In genomic region chr3:150005243-150006102, GRCh38 we compare ENCODE assay signal across 20 cellular contexts. TPM values are rescaled to one million over a fixed set of nuclear protein-coding genes. Genes with fewer than 3 reads are reported as not detected.
DNase-seq lines count a peak whose midpoint lies in the region; ATAC-seq and TF ChIP-seq lines count a peak whose summit lies in the region.
"Had no signal": no experiment of that assay in that cellular context is flagged by ENCODE, and none has a peak within 500 bp of the region (broad histone marks: within the 10 kb centered on the region; RNA-seq: fewer than 3 reads in every experiment).

No MANE protein-coding gene starts in this region.

- no peaks in the 10 kb centered on the region for H3K9me3 ChIP-seq in PC-3 (ENCODE audit: low read length)
- no peaks in the 10 kb centered on the region for H3K9me3 ChIP-seq in endodermal cell (ENCODE audit: control insufficient read depth, low read length)
- no peaks in the 10 kb centered on the region for H3K9me3 ChIP-seq in Peyer's patch
- no peaks in the 10 kb centered on the region for H3K9me3 ChIP-seq in T-helper 17 cell (ENCODE audit: control insufficient read depth, low read length, poor library complexity, severe bottlenecking)
- H3K9me3 ChIP-seq: adrenal gland; BLaER1 treated with 17β-estradiol and CSF1 and Interleukin-3, amounts not matched to agents 10 nM and 100 nM had no signal

- no TSS peak for BruUV-seq in PC-3 (replicated peaks; lab: Mats Ljungman, UMichigan)

- H2AFZ ChIP-seq in PC-3 (ENCODE audit: low read length) = no peak overlapping the region; the same call in 1 of the 2 replicates

- no peak for TF ChIP-seq CTCF in PC-3 (conservative IDR thresholded peaks at IDR 0.05; ENCODE audit: low read depth, low read length)
- no peak for TF ChIP-seq CTCF in endodermal cell (conservative IDR thresholded peaks at IDR 0.05)
- no peak for TF ChIP-seq CTCF in osteocyte (IDR thresholded peaks at IDR 0.05)
- TF ChIP-seq CTCF in Peyer's patch (IDR thresholded peaks at IDR 0.05) = no peak
- TF ChIP-seq CTCF in mesothelial cell of epicardium (IDR thresholded peaks at IDR 0.05; ENCODE audit: unreplicated experiment) = no peak

- DNase-seq in GF-D8 (lab: John Stamatoyannopoulos, UW) (peak; percentile 12), PC-3 (peak; percentile 14), endodermal cell (no peak), osteocyte (ENCODE audit: extremely low spot score, unreplicated experiment) (no peak), Peyer's patch (no peak), mesothelial cell of epicardium (ENCODE audit: low spot score in 2 of 2, unreplicated experiment in 2 of 2) (no peak), T-helper 17 cell (no peak)
- no peak for DNase-seq in stimulated activated CD4-positive, alpha-beta T cell treated with anti-CD3 and anti-CD28 coated beads, Interleukin-2, amount 100 ng/mL, for 24 hours
- DNase-seq: activated CD4-positive, alpha-beta T cell treated with anti-CD3 and anti-CD28 coated beads for 48 hours; activated T-cell treated with anti-CD3 and anti-CD28 coated beads, Interleukin-2, amount 50 U/mL, for 48 hours; adrenal gland; kidney; NCI-H1436 treated with DMSO at 0.1 percent for 48 hours; NCI-H524; RPMI8226; stimulated activated CD4-positive, alpha-beta T cell treated with anti-CD3 and anti-CD28 coated beads, Interleukin-1b, Interleukin-23, amount 100 ng/mL, for 48 hours; T-helper 2 cell had no signal

- ATAC-seq in PC-3 (peak; percentile 73), T-helper 17 cell (no peak)

- POLR2A ChIA-PET in PC-3 (lab: Charles Lee; ENCODE audit: unreplicated experiment) = no interaction called here

- H3K27me3 ChIP-seq in PC-3 (ENCODE audit: low read length) = no peaks in the 10 kb centered on the region
- no peaks in the 10 kb centered on the region for H3K27me3 ChIP-seq in endodermal cell (ENCODE audit: control insufficient read depth, insufficient read depth, low read length, poor library complexity, severe bottlenecking)
- no peaks in the 10 kb centered on the region for H3K27me3 ChIP-seq in Peyer's patch
- H3K27me3 ChIP-seq: adrenal gland; BLaER1 treated with 17β-estradiol and CSF1 and Interleukin-3, amounts not matched to agents 10 nM and 100 nM had no signal

- peaks cover 11% of the 10 kb centered on the region for H3K4me1 ChIP-seq in PC-3 (ENCODE audit: insufficient read depth, low read length)
- peaks cover 5% of the 10 kb centered on the region for H3K4me1 ChIP-seq in endodermal cell (ENCODE audit: control insufficient read depth, insufficient read depth, low read length)
- H3K4me1 ChIP-seq in Peyer's patch = no peaks in the 10 kb centered on the region
- H3K4me1 ChIP-seq: adrenal gland; BLaER1 treated with 17β-estradiol and CSF1 and Interleukin-3, amounts not matched to agents 10 nM and 100 nM had no signal

- intact Hi-C loops in PC-3 (cut with micrococcal nuclease) = no loop called here

- no peaks in the 10 kb centered on the region for H4K20me1 ChIP-seq in PC-3 (ENCODE audit: low read length)
- H4K20me1 ChIP-seq: BLaER1 treated with 17β-estradiol and CSF1 and Interleukin-3, amounts not matched to agents 10 nM and 100 nM had no signal

- H3K4me1 Mint-ChIP-seq in endodermal cell (peaks cover 10% of the 10 kb centered on the region), osteocyte (ENCODE audit: unreplicated experiment) (peaks cover 21% of the 10 kb centered on the region), mesothelial cell of epicardium (peaks cover 14% of the 10 kb centered on the region), T-helper 17 cell (no peaks in the 10 kb centered on the region)

- H3K9me2 ChIP-seq in PC-3 (replicated peaks; ENCODE audit: low read length) = no peaks in the 10 kb centered on the region

- 89 to 100% methylated on average over 1 to 4 of the region's 4 CpGs for WGBS in endodermal cell (ENCODE audit: insufficient coverage in 1 of 2, insufficient read length in 1 of 2), 2 experiments

- H3K79me2 ChIP-seq in PC-3 (ENCODE audit: low read length) = no peaks in the 10 kb centered on the region

- H3K9ac ChIP-seq in PC-3 (ENCODE audit: low read length) (no peak overlapping the region), endodermal cell (ENCODE audit: extremely low read depth, low read length, poor library complexity, severe bottlenecking) (no peak overlapping the region)
- H3K9ac ChIP-seq: BLaER1 treated with 17β-estradiol and CSF1 and Interleukin-3, amounts not matched to agents 10 nM and 100 nM had no signal

- TF ChIP-seq POLR2A in Peyer's patch (IDR thresholded peaks at IDR 0.05) = no peak

- H3K4me3 Mint-ChIP-seq in endodermal cell (no peak overlapping the region), osteocyte (ENCODE audit: unreplicated experiment) (no peak overlapping the region), mesothelial cell of epicardium (no peak overlapping the region), T-helper 17 cell (no peak overlapping the region)
- H3K4me3 Mint-ChIP-seq: dendritic cell treated with granulocyte-macrophage colony-stimulating factor and Interleukin-4, amounts not matched to agents 40 ng/mL and 50 ng/mL, for 4 days had no signal

- H3K27ac ChIP-seq in PC-3 (ENCODE audit: low read length) = no peak overlapping the region
- no peak overlapping the region for H3K27ac ChIP-seq in endodermal cell (ENCODE audit: low read depth, low read length)
- H3K27ac ChIP-seq in Peyer's patch = no peak overlapping the region
- H3K27ac ChIP-seq: adrenal gland; BLaER1 treated with 17β-estradiol and CSF1 and Interleukin-3, amounts not matched to agents 10 nM and 100 nM had no signal

- no peaks in the 10 kb centered on the region for H3F3A ChIP-seq in PC-3 (ENCODE audit: low read length, unreplicated experiment)

- no peak overlapping the region for H3K4me3 ChIP-seq in PC-3 (ENCODE audit: low read length)
- H3K4me3 ChIP-seq in endodermal cell (ENCODE audit: low read length) = peak overlapping the region; percentile 14
- H3K4me3 ChIP-seq in Peyer's patch = no peak overlapping the region
- H3K4me3 ChIP-seq: adrenal gland; BLaER1 treated with 17β-estradiol and CSF1 and Interleukin-3, amounts not matched to agents 10 nM and 100 nM had no signal

- H3K27ac Mint-ChIP-seq in endodermal cell (no peak overlapping the region), osteocyte (ENCODE audit: unreplicated experiment) (peak overlapping the region; percentile 69), mesothelial cell of epicardium (no peak overlapping the region), T-helper 17 cell (no peak overlapping the region)
- H3K27ac Mint-ChIP-seq: dendritic cell treated with granulocyte-macrophage colony-stimulating factor and Interleukin-4, amounts not matched to agents 40 ng/mL and 50 ng/mL, for 4 days; progenitor cell of endocrine pancreas had no signal

- CTCF ChIA-PET in PC-3 (lab: Charles Lee) = no interaction called here

- no peak overlapping the region for H3K4me2 ChIP-seq in PC-3 (ENCODE audit: low read length)
- H3K4me2 ChIP-seq: BLaER1 treated with 17β-estradiol and CSF1 and Interleukin-3, amounts not matched to agents 10 nM and 100 nM had no signal

- H3K9me3 Mint-ChIP-seq in endodermal cell = no peaks in the 10 kb centered on the region
- H3K9me3 Mint-ChIP-seq in osteocyte (ENCODE audit: unreplicated experiment) = peaks cover 9% of the 10 kb centered on the region
- H3K9me3 Mint-ChIP-seq in mesothelial cell of epicardium = no peaks in the 10 kb centered on the region
- H3K9me3 Mint-ChIP-seq: dendritic cell treated with granulocyte-macrophage colony-stimulating factor and Interleukin-4, amounts not matched to agents 40 ng/mL and 50 ng/mL, for 4 days had no signal

- H3K27me3 Mint-ChIP-seq in endodermal cell (ENCODE audit: insufficient read depth) (no peaks in the 10 kb centered on the region), osteocyte (ENCODE audit: unreplicated experiment) (no peaks in the 10 kb centered on the region), mesothelial cell of epicardium (ENCODE audit: low read depth) (no peaks in the 10 kb centered on the region), T-helper 17 cell (peaks cover 39% of the 10 kb centered on the region)
- H3K27me3 Mint-ChIP-seq: dendritic cell treated with granulocyte-macrophage colony-stimulating factor and Interleukin-4, amounts not matched to agents 40 ng/mL and 50 ng/mL, for 4 days; progenitor cell of endocrine pancreas had no signal

- no peaks in the 10 kb centered on the region for H3K36me3 Mint-ChIP-seq in endodermal cell (ENCODE audit: low read depth)
- peaks cover 3% of the 10 kb centered on the region for H3K36me3 Mint-ChIP-seq in osteocyte (ENCODE audit: unreplicated experiment)
- H3K36me3 Mint-ChIP-seq in mesothelial cell of epicardium = no peaks in the 10 kb centered on the region
- no peaks in the 10 kb centered on the region for H3K36me3 Mint-ChIP-seq in T-helper 17 cell (ENCODE audit: low read depth)

- H3K36me3 ChIP-seq in PC-3 (ENCODE audit: low read depth, low read length) (no peaks in the 10 kb centered on the region), endodermal cell (ENCODE audit: control insufficient read depth, insufficient read depth, low read length) (no peaks in the 10 kb centered on the region), Peyer's patch (no peaks in the 10 kb centered on the region)
- H3K36me3 ChIP-seq: adrenal gland; BLaER1 treated with 17β-estradiol and CSF1 and Interleukin-3, amounts not matched to agents 10 nM and 100 nM had no signal

RNA-seq across cellular contexts. Expression of gene PFN2, which starts 34.8 kb away (rescaled TPM):
- total RNA-seq in PC-3 (2014; rRNA removed) (213 and 284 TPM in 2 replicates), endodermal cell (100 to 1,000 TPM; 144 to 157 TPM), osteocyte (429 and 447 TPM in 2 replicates), Peyer's patch (10 to 100 TPM; 39.6 to 69.6 (median 60.9) TPM), mesothelial cell of epicardium (179 to 196 TPM (median 187 TPM) in 3 replicates), T-helper 17 cell (1 to 10 TPM; 5.1 to 9.5 TPM)
- 456 TPM for polyA plus RNA-seq in endodermal cell (2013, experiment 1 of 2)
- 425 TPM for polyA plus RNA-seq in endodermal cell (2013, experiment 2 of 2)

Comparison
In these comparisons a context has a peak if more than half of its experiments do, and no peak if none do; other contexts are left out.
1. DNase-seq: peak in GF-D8 (single experiment) and PC-3 (single experiment); none in endodermal cell (single experiment), osteocyte (single experiment), Peyer's patch (0 of 3), stimulated activated CD4-positive, alpha-beta T cell treated with anti-CD3 and anti-CD28 coated beads, Interleukin-2, amount 100 ng/mL, for 24 hours (0 of 2), mesothelial cell of epicardium (0 of 2) and T-helper 17 cell (0 of 3).